In genomic region chr5:159489779-159490178, GRCh38 we compare ENCODE assay signal across 1 cellular context.
TF ChIP-seq lines count a peak whose summit lies in the region.

No MANE protein-coding gene starts in this region.

TF ChIP-seq in A549, 52 proteins besides CTCF, POLR2A, EP300 and RAD21 (continued from another document):
- no peak for TF ChIP-seq REST (IDR thresholded peaks at IDR 0.05)
